In the genomic region with DNA sequence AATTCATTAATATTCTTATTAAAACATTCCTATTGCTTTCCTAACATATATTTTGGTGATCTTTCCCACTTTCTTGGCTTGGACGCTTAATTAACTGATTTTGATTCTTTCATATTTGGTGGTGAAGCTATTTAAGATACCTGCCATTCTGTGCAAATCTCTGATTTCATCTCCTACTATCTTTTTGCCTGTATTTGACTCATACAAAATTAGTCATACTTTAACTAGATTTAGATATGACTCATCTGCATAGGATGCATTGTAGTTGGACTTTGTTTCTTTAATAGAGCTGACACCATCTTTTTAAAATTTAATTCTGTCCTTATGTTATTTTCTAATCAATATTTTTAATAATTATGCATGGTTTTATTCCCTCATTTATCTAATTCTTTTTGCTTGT, we compare ENCODE assay signal across 2 cellular contexts.
TF ChIP-seq lines count a peak whose summit lies in the region.

No MANE protein-coding gene starts in this region.

TF ChIP-seq in SK-N-SH, 30 proteins besides CTCF, POLR2A, EP300 and RAD21 (continued from another document):
- TF ChIP-seq PBX3 (IDR thresholded peaks at IDR 0.05) (peak; percentile 61; the same call in 1 of the 2 replicates), POLR2AphosphoS5 (IDR thresholded peaks at IDR 0.05; ENCODE audit: low read depth, low read length) (peak; percentile 25; the same call in 1 of the 2 replicates), TCF12 (IDR thresholded peaks at IDR 0.05) (peak; percentile 88), JUND (IDR thresholded peaks at IDR 0.05) (peak; percentile 97), RCOR1 (IDR thresholded peaks at IDR 0.05; ENCODE audit: low read length) (no peak), GABPA (IDR thresholded peaks at IDR 0.05; ENCODE audit: low read depth) (no peak), CHD2 (IDR thresholded peaks at IDR 0.05; ENCODE audit: low read length, partially characterized antibody) (no peak), MEF2A (IDR thresholded peaks at IDR 0.05; ENCODE audit: borderline replicate concordance, low read depth) (peak; percentile 82), FOXM1 (IDR thresholded peaks at IDR 0.05; ENCODE audit: low read depth) (no peak), SIN3A (IDR thresholded peaks at IDR 0.05; ENCODE audit: borderline replicate concordance, low read depth, low read length) (no peak), ELF1 (IDR thresholded peaks at IDR 0.05) (no peak), TAF1 (IDR thresholded peaks at IDR 0.05; ENCODE audit: borderline replicate concordance, low read depth, low read length) (no peak)

TF ChIP-seq in GM23338, 12 proteins besides CTCF, POLR2A, EP300 and RAD21 (continued from another document):
- TF ChIP-seq, protein P1, sequence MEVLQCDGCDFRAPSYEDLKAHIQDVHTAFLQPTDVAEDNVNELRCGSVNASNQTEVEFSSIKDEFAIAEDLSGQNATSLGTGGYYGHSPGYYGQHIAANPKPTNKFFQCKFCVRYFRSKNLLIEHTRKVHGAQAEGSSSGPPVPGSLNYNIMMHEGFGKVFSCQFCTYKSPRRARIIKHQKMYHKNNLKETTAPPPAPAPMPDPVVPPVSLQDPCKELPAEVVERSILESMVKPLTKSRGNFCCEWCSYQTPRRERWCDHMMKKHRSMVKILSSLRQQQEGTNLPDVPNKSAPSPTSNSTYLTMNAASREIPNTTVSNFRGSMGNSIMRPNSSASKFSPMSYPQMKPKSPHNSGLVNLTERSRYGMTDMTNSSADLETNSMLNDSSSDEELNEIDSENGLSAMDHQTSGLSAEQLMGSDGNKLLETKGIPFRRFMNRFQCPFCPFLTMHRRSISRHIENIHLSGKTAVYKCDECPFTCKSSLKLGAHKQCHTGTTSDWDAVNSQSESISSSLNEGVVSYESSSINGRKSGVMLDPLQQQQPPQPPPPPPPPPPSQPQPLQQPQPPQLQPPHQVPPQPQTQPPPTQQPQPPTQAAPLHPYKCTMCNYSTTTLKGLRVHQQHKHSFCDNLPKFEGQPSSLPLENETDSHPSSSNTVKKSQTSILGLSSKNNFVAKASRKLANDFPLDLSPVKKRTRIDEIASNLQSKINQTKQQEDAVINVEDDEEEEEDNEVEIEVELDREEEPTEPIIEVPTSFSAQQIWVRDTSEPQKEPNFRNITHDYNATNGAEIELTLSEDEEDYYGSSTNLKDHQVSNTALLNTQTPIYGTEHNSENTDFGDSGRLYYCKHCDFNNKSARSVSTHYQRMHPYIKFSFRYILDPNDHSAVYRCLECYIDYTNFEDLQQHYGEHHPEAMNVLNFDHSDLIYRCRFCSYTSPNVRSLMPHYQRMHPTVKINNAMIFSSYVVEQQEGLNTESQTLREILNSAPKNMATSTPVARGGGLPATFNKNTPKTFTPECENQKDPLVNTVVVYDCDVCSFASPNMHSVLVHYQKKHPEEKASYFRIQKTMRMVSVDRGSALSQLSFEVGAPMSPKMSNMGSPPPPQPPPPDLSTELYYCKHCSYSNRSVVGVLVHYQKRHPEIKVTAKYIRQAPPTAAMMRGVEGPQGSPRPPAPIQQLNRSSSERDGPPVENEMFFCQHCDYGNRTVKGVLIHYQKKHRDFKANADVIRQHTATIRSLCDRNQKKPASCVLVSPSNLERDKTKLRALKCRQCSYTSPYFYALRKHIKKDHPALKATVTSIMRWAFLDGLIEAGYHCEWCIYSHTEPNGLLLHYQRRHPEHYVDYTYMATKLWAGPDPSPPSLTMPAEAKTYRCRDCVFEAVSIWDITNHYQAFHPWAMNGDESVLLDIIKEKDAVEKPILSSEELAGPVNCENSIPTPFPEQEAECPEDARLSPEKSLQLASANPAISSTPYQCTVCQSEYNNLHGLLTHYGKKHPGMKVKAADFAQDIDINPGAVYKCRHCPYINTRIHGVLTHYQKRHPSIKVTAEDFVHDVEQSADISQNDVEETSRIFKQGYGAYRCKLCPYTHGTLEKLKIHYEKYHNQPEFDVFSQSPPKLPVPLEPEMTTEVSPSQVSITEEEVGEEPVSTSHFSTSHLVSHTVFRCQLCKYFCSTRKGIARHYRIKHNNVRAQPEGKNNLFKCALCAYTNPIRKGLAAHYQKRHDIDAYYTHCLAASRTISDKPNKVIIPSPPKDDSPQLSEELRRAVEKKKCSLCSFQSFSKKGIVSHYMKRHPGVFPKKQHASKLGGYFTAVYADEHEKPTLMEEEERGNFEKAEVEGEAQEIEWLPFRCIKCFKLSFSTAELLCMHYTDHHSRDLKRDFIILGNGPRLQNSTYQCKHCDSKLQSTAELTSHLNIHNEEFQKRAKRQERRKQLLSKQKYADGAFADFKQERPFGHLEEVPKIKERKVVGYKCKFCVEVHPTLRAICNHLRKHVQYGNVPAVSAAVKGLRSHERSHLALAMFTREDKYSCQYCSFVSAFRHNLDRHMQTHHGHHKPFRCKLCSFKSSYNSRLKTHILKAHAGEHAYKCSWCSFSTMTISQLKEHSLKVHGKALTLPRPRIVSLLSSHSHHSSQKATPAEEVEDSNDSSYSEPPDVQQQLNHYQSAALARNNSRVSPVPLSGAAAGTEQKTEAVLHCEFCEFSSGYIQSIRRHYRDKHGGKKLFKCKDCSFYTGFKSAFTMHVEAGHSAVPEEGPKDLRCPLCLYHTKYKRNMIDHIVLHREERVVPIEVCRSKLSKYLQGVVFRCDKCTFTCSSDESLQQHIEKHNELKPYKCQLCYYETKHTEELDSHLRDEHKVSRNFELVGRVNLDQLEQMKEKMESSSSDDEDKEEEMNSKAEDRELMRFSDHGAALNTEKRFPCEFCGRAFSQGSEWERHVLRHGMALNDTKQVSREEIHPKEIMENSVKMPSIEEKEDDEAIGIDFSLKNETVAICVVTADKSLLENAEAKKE (CRISPR knock-in tag; IDR thresholded peaks at IDR 0.05), result no peak
- TF ChIP-seq ZNF114 (CRISPR knock-in tag; IDR thresholded peaks at IDR 0.05) (no peak), JUNB (IDR thresholded peaks at IDR 0.05; ENCODE audit: unreplicated experiment) (no peak), EZH2phosphoT487 (IDR thresholded peaks at IDR 0.05; ENCODE audit: unreplicated experiment) (no peak), STAT1 (IDR thresholded peaks at IDR 0.05; ENCODE audit: unreplicated experiment) (no peak), REST (IDR thresholded peaks at IDR 0.05; ENCODE audit: unreplicated experiment) (no peak), POLR2AphosphoS5 (IDR thresholded peaks at IDR 0.05; ENCODE audit: low read depth) (no peak)
- TF ChIP-seq, protein P2, sequence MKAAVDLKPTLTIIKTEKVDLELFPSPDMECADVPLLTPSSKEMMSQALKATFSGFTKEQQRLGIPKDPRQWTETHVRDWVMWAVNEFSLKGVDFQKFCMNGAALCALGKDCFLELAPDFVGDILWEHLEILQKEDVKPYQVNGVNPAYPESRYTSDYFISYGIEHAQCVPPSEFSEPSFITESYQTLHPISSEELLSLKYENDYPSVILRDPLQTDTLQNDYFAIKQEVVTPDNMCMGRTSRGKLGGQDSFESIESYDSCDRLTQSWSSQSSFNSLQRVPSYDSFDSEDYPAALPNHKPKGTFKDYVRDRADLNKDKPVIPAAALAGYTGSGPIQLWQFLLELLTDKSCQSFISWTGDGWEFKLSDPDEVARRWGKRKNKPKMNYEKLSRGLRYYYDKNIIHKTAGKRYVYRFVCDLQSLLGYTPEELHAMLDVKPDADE (IDR thresholded peaks at IDR 0.05), result no peak
TF ChIP-seq in GM23338: peak in this region for 0.
